Comparison of ENCODE assay signal across 8 cellular contexts in the genomic region with DNA sequence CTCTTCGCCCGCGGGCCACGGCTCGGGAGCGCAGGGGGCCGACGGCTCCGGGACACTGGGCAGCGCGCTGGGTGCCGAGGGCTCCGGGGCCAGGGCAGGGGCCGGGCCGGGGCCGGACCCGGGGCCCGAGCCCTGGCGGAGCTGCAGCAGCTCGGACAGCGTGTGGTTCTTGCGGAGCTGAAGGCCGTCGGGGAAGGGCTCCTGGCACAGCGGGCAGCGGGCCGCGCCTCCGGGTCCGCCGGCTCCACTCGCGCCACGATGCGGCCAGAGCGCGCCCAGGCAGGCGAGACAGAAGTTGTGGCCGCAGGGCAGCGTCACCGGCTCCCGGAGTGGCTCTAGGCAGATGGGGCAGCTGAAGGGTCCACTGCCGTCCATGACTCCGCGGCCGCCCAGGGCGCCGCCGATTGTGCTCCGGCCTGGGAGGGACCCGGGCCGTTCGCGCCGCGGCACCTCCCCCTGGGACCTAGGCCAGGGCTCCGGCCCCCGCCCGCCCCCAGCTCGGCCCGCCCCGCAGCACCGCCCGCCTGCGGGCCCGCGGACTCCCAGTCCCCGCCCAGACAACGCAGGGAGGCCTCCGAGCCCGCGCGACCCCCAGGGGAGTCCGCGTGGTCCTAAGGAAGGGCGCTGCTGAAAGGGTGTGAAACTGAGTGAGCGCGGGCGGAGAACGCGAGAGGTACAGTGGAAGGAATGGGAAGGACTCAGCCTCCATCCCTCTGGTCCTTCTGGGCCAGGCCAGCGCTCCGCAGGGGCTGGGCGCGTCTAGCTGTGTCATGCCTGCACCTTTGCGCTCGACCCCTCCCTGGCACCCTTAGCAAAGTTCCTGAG. TPM values are rescaled to one million over a fixed set of nuclear protein-coding genes. Genes with fewer than 3 reads are reported as not detected.
DNase-seq lines count a peak whose midpoint lies in the region; ATAC-seq and TF ChIP-seq lines count a peak whose summit lies in the region.

TSS of gene TRIM47 (minus strand) at position 408 of the 825 bp plus-strand sequence. CDS start at position 375, 33 bp downstream.

- no peak within 1 kb of the TSS for H3K18ac ChIP-seq in mesendoderm (ENCODE audit: low read length)

- DNase-seq in COR-L47 (lab: John Stamatoyannopoulos, UW) = peak; percentile 77
- peak; percentile 75 for DNase-seq in SW480 (ENCODE audit: low spot score)
- peak; percentile 37 for DNase-seq in endothelial cell (ENCODE audit: low spot score)
- DNase-seq in mesendoderm = peak; percentile 77
- DNase-seq in NK-92 treated with Interleukin-12 subunit alpha and Interleukin-12 subunit beta, amount 100 ng/mL, for 24 hours (lab: John Stamatoyannopoulos, UW) = no peak

- peak within 1 kb of the TSS; percentile 83 for H3K56ac ChIP-seq in mesendoderm (ENCODE audit: low read length)

- no peaks in the 10 kb centered on the region for H3K79me1 ChIP-seq in mesendoderm (ENCODE audit: low read length)

- no peak within 1 kb of the TSS for H3K4ac ChIP-seq in mesendoderm (ENCODE audit: low read depth, low read length)

- ATAC-seq in HG02571 (IDR thresholded peaks at IDR 0.05; ENCODE audit: unreplicated experiment) (peak; percentile 8), GM19324 (IDR thresholded peaks at IDR 0.05; ENCODE audit: low FRiP score, unreplicated experiment) (no peak)

- H3K9ac ChIP-seq in mesendoderm (ENCODE audit: low read length) = peak within 1 kb of the TSS; percentile 58

- no peak within 1 kb of the TSS for H3K27ac ChIP-seq in mesendoderm (ENCODE audit: low read depth, low read length)
- peak within 1 kb of the TSS; percentile 93 for H3K27ac ChIP-seq in temporal lobe (ENCODE audit: low read depth, low read length)

- no peak within 1 kb of the TSS for H2AK5ac ChIP-seq in mesendoderm (ENCODE audit: low read length)

- peak within 1 kb of the TSS; percentile 12 for H3K4me3 ChIP-seq in mesendoderm (ENCODE audit: low read length)

- no peak within 1 kb of the TSS for H3K23ac ChIP-seq in mesendoderm (ENCODE audit: low read length)

- no peak within 1 kb of the TSS for H3K27ac Mint-ChIP-seq in endothelial cell (ENCODE audit: unreplicated experiment)

- H4K8ac ChIP-seq in mesendoderm (ENCODE audit: low read depth, low read length) = no peak within 1 kb of the TSS

- H2BK5ac ChIP-seq in mesendoderm (ENCODE audit: low read length) = no peak within 1 kb of the TSS

- TF ChIP-seq CTCF in endothelial cell (IDR thresholded peaks at IDR 0.05; ENCODE audit: unreplicated experiment) = peak; percentile 1

- H3K36me3 Mint-ChIP-seq in endothelial cell (ENCODE audit: low read depth, unreplicated experiment) = no peaks in the 10 kb centered on the region

- H3K27me3 ChIP-seq in mesendoderm (ENCODE audit: insufficient read depth, low read length, poor library complexity) = no peaks in the 10 kb centered on the region

- peak within 1 kb of the TSS; percentile 79 for H3K4me3 Mint-ChIP-seq in endothelial cell (ENCODE audit: unreplicated experiment)

- H4K5ac ChIP-seq in mesendoderm (ENCODE audit: low read length) = no peak within 1 kb of the TSS

- peaks cover 15% of the 10 kb centered on the region for H3K27me3 Mint-ChIP-seq in endothelial cell (ENCODE audit: unreplicated experiment)

- whole genome bisulfite sequencing in mesendoderm (ENCODE audit: extremely low coverage, insufficient coverage, low lambda C conversion rate) = no CpG with 5 or more reads among the region's 87 CpGs

- no peak within 1 kb of the TSS for H2BK15ac ChIP-seq in mesendoderm (replicated peaks; ENCODE audit: low read depth)

- no peaks in the 10 kb centered on the region for H3K4me1 ChIP-seq in mesendoderm (ENCODE audit: control insufficient read depth, low read depth, low read length)

- H3K9me3 Mint-ChIP-seq in endothelial cell (ENCODE audit: unreplicated experiment) = no peaks in the 10 kb centered on the region

- H3K79me2 ChIP-seq in mesendoderm (ENCODE audit: control insufficient read depth, insufficient read depth, low read length) = no peaks in the 10 kb centered on the region

- H3K4me1 Mint-ChIP-seq in endothelial cell (ENCODE audit: unreplicated experiment) = peaks cover 11% of the 10 kb centered on the region

- H3K4me2 ChIP-seq in mesendoderm (ENCODE audit: low read length) = peak within 1 kb of the TSS; percentile 80

- no peak within 1 kb of the TSS for H2BK120ac ChIP-seq in mesendoderm (ENCODE audit: low read depth, low read length)

- no peaks in the 10 kb centered on the region for H3K36me3 ChIP-seq in mesendoderm (ENCODE audit: control insufficient read depth, insufficient read depth, low read length)

RNA-seq across cellular contexts. Expression of gene TRIM47, which starts in this region (rescaled TPM):
- total RNA-seq in endothelial cell (ENCODE audit: unreplicated experiment) (4.4 TPM), temporal lobe (11.1 TPM)
- 1.5 TPM for polyA plus RNA-seq in mesendoderm (2013, experiment 1 of 2)
- polyA plus RNA-seq in mesendoderm (2013, experiment 2 of 2) = 2.1 TPM
